Comparison of ENCODE assay signal across 10 cellular contexts in the genomic region with DNA sequence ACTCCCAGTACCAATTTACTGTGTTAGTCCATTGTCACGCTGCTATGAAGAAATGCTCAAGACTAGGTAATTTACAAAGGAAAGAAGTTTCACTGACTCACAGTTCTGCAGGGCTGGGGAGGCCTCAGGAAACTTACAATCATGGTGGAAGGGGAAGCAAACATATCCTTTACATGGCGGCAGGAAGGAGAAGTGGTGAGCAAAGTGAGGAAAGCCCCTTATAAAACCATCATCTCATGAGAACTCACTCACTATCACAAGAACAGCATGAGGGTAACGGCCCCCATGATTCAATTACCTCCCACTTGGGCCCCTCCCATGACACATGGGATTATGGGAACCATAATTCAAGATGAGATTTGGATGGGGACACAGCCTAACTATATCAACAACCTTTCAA.
"Had no signal": no experiment of that assay in that cellular context is flagged by ENCODE, and none has a peak within 500 bp of the region (broad histone marks: within the 10 kb centered on the region; RNA-seq: fewer than 3 reads in every experiment).

No MANE protein-coding gene starts in this region.

- H3K4me3 Mint-ChIP-seq: activated T-helper 1 cell treated with anti-CD3 and anti-CD28 coated beads, Interleukin-12 subunit alpha, Interleukin-12 subunit beta, Interleukin-2, Interleukin-4 antibody, amounts not matched to agents 30 ng/mL and 10 ng/mL and 1 ng/mL, durations not matched to agents 14 hours and 24 hours and 36 hours; neural crest cell had no signal

- H3K4me1 Mint-ChIP-seq: neural crest cell had no signal

- H3K9me3 Mint-ChIP-seq: activated T-helper 1 cell treated with anti-CD3 and anti-CD28 coated beads, Interleukin-12 subunit alpha, Interleukin-12 subunit beta, Interleukin-2, Interleukin-4 antibody, amounts not matched to agents 30 ng/mL and 10 ng/mL and 1 ng/mL, durations not matched to agents 14 hours and 24 hours and 36 hours had no signal

- DNase-seq: activated CD4-positive, alpha-beta T cell treated with anti-CD3 and anti-CD28 coated beads, Interleukin-2, amount 50 U/mL, for 4 hours; activated naive CD4-positive, alpha-beta T cell treated with Interleukin-2 at 50 U/mL for 16 hours; caudate nucleus; effector CD8-positive, alpha-beta T cell; heart left ventricle; mammary epithelial cell; pancreas; stimulated activated CD4-positive, alpha-beta T cell treated with anti-CD3 and anti-CD28 coated beads, Interleukin-4, amount 100 ng/mL, for 1 hour had no signal

- ATAC-seq: heart left ventricle had no signal

- H3K27ac Mint-ChIP-seq: activated T-helper 1 cell treated with anti-CD3 and anti-CD28 coated beads, Interleukin-12 subunit alpha, Interleukin-12 subunit beta, Interleukin-2, Interleukin-4 antibody, amounts not matched to agents 30 ng/mL and 10 ng/mL and 1 ng/mL, durations not matched to agents 14 hours and 24 hours and 36 hours had no signal
